Comparison of ENCODE assay signal across 8 cellular contexts in genomic region chr16:85395207-85395912, GRCh38.
DNase-seq lines count a peak whose midpoint lies in the region; ATAC-seq, FAIRE-seq and TF ChIP-seq lines count a peak whose summit lies in the region.

No MANE protein-coding gene starts in this region.

- peak overlapping the region; percentile 43 for H2BK20ac ChIP-seq in H1 (ENCODE audit: low read length)

- peaks cover 2% of the 10 kb centered on the region; the same call in 1 of the 2 replicates for H3K79me1 ChIP-seq in H1 (ENCODE audit: low read depth, low read length)

- H2BK12ac ChIP-seq in H1 (ENCODE audit: low read depth, low read length), result peak overlapping the region; percentile 39; the same call in 1 of the 2 replicates

- peak overlapping the region; percentile 45; the same call in 1 of the 2 replicates for H2AK5ac ChIP-seq in H1 (ENCODE audit: low read depth, low read length)

- H3K4me3 ChIP-seq in BE2C (ENCODE audit: low read depth, low read length) (no peak overlapping the region; the same call in 1 of the 2 replicates), H1 (ENCODE audit: extremely low read depth in 1 of 4, insufficient read depth in 2 of 4, low read depth in 3 of 4, low read length in 4 of 4) (no peak overlapping the region)

- H2AFZ ChIP-seq in H1 (ENCODE audit: low read length), result no peak overlapping the region

- CTCF ChIA-PET in H1 (lab: Charles Lee; ENCODE audit: partially characterized antibody), result interaction anchor here (0.8 to 10.8 kb wide), 16 partner anchors 11 to 174 kb away, joined by 3 to 182 read pairs (median 4); no protein-coding TSS in a partner anchor

- peaks cover 43% of the 10 kb centered on the region for H3K4me1 ChIP-seq in BE2C
- peaks cover 0 to 36% (median 25%) of the 10 kb centered on the region in 4 experiments; a peak in 6 of 7 replicates for H3K4me1 ChIP-seq in H1 (replicated peaks in 1 of 4; ENCODE audit: control insufficient read depth in 3 of 4, insufficient read depth in 4 of 4, low read length in 3 of 4)

- peak overlapping the region; percentile 9 for H4K91ac ChIP-seq in H1 (replicated peaks; ENCODE audit: insufficient read length, low read length)

- H3K9me3 ChIP-seq in BE2C (no peaks in the 10 kb centered on the region; the same call in 1 of the 2 replicates), H1 (ENCODE audit: insufficient read depth in 2 of 2, low read depth in 1 of 2, low read length in 1 of 2) (no peaks in the 10 kb centered on the region)

- WGBS in H1 (ENCODE audit: extremely low coverage in 1 of 2, insufficient coverage in 1 of 2, insufficient read length in 1 of 2, insufficient replicate concordance in 2 of 2, low coverage in 1 of 2, low lambda C conversion rate in 2 of 2, missing lambda C conversion rate in 1 of 2), 2 experiments, result 82% methylated on average over 15 of the region's 25 CpGs; no CpG with 5 or more reads in 1 of the 2 experiments

- H3K27me3 ChIP-seq in BE2C, result no peaks in the 10 kb centered on the region
- no peaks in the 10 kb centered on the region for H3K27me3 ChIP-seq in H1 (replicated peaks in 1 of 4; ENCODE audit: control insufficient read depth in 3 of 4, extremely low read depth in 1 of 4, insufficient read depth in 3 of 4, low read length in 3 of 4)

- no peak for TF ChIP-seq POLR2A in H1 (IDR thresholded peaks at IDR 0.05; ENCODE audit: control extremely low read depth in 1 of 2, low read depth in 2 of 2, low read length in 2 of 2)

- no peak for FAIRE-seq in H1 (lab: Jason Lieb, UNC)

- DNase-seq in BE2C (peak; percentile 97), HCEC 1CT (peak; percentile 97), NCI-H748 (lab: John Stamatoyannopoulos, UW; ENCODE audit: unreplicated experiment) (peak; percentile 61), H1 (ENCODE audit: low read depth in 1 of 2, low spot score in 2 of 2) (peak in 1 of 2 experiments; percentile 49), mucosa of gallbladder (ENCODE audit: low spot score) (peak; percentile 64)
- no peak for DNase-seq in stimulated activated CD4-positive, alpha-beta T cell treated with anti-CD3 and anti-CD28 coated beads, Interleukin-12 subunit alpha, Interleukin-12 subunit beta, amount 100 ng/mL, for 4 hours

- no peak overlapping the region for H3K56ac ChIP-seq in H1 (replicated peaks; ENCODE audit: insufficient read length, low read depth, low read length)

- H3K18ac ChIP-seq in H1 (ENCODE audit: extremely low read depth, low read length), result peak overlapping the region; percentile 19; the same call in 1 of the 2 replicates

- no peaks in the 10 kb centered on the region for H3K36me3 ChIP-seq in BE2C
- no peaks in the 10 kb centered on the region for H3K36me3 ChIP-seq in H1 (ENCODE audit: control insufficient read depth in 2 of 4, insufficient read depth in 4 of 4, low read length in 3 of 4)

- H4K8ac ChIP-seq in H1 (ENCODE audit: extremely low read depth, insufficient read depth, low read length), result no peak overlapping the region

- H2BK15ac ChIP-seq in H1 (ENCODE audit: low read length), result peak overlapping the region; percentile 61; the same call in 1 of the 2 replicates

- TF ChIP-seq CTCF in BE2C (IDR thresholded peaks at IDR 0.05; ENCODE audit: low read depth, low read length) (no peak), H1 (IDR thresholded peaks at IDR 0.05; ENCODE audit: control extremely low read depth in 1 of 3, insufficient read depth in 1 of 3, low read depth in 1 of 3, low read length in 3 of 3) (no peak)

- H3K27ac ChIP-seq in H1 (ENCODE audit: low read depth, low read length), result no peak overlapping the region

- no peaks in the 10 kb centered on the region for H3K79me2 ChIP-seq in H1 (ENCODE audit: control insufficient read depth in 1 of 2, insufficient read depth in 2 of 2, low read length in 2 of 2)

- H3K23ac ChIP-seq in H1 (ENCODE audit: insufficient read length), result no peak overlapping the region

- no peak overlapping the region for H3K9ac ChIP-seq in H1 (replicated peaks in 1 of 4; ENCODE audit: extremely low read depth in 1 of 4, low read depth in 3 of 4, low read length in 3 of 4)

- H4K20me1 ChIP-seq in H1 (replicated peaks in 1 of 2; ENCODE audit: control insufficient read depth in 1 of 2, insufficient read depth in 2 of 2, low read length in 2 of 2), result peaks cover 2 to 12% of the 10 kb centered on the region in 2 experiments

- H3K14ac ChIP-seq in H1 (ENCODE audit: insufficient read length), result no peak overlapping the region

- H3K4ac ChIP-seq in H1 (replicated peaks; ENCODE audit: insufficient read length, low read depth, low read length), result no peak overlapping the region

- ATAC-seq in GM21515 (IDR thresholded peaks at IDR 0.05; ENCODE audit: unreplicated experiment), result no peak
- no peak for ATAC-seq in GM21619 (IDR thresholded peaks at IDR 0.05; ENCODE audit: unreplicated experiment)

- TF ChIP-seq RAD21 in H1 (IDR thresholded peaks at IDR 0.05 in 1 of 2, conservative IDR thresholded peaks at IDR 0.05 in 1 of 2; ENCODE audit: low read depth in 2 of 2, low read length in 2 of 2), result no peak

- H3K4me2 ChIP-seq in H1 (ENCODE audit: insufficient read depth in 1 of 2, low read depth in 2 of 2, low read length in 2 of 2), result no peak overlapping the region

- no peak overlapping the region for H2BK120ac ChIP-seq in H1 (replicated peaks; ENCODE audit: low read depth, low read length)

- H4K5ac ChIP-seq in H1 (ENCODE audit: insufficient read length, low read depth, low read length), result no peak overlapping the region

- H3K23me2 ChIP-seq in H1 (ENCODE audit: low read depth, low read length), result peaks cover 4% of the 10 kb centered on the region; the same call in 1 of the 2 replicates

- TF ChIP-seq EP300 in H1 (IDR thresholded peaks at IDR 0.05; ENCODE audit: borderline replicate concordance in 1 of 2, low read depth in 2 of 2, low read length in 2 of 2), result no peak

- POLR2A ChIA-PET in H1 (lab: Charles Lee; ENCODE audit: partially characterized antibody), result interaction anchor here (1.0 to 1.3 kb wide), 3 partner anchors 8 to 82 kb away, joined by 3 to 4 read pairs (median 4); no protein-coding TSS in a partner anchor

- no peak overlapping the region for H2BK5ac ChIP-seq in H1 (ENCODE audit: low read depth, low read length)

TF ChIP-seq in H1, 55 proteins besides CTCF, POLR2A, EP300 and RAD21:
- no peak for TF ChIP-seq CREB1 (IDR thresholded peaks at IDR 0.05)
- no peak for TF ChIP-seq BRCA1 (IDR thresholded peaks at IDR 0.05; ENCODE audit: low read depth, low read length)
- TF ChIP-seq MAFK (IDR thresholded peaks at IDR 0.05; ENCODE audit: low read depth, low read length), result no peak
- no peak for TF ChIP-seq CHD1 (IDR thresholded peaks at IDR 0.05; ENCODE audit: low read depth, low read length)
- TF ChIP-seq BACH1 (IDR thresholded peaks at IDR 0.05; ENCODE audit: low read length), result no peak
- no peak for TF ChIP-seq SP1 (IDR thresholded peaks at IDR 0.05; ENCODE audit: low read depth, low read length)
- TF ChIP-seq NANOG (IDR thresholded peaks at IDR 0.05; ENCODE audit: insufficient read depth, low read depth, low read length, poor library complexity, severe bottlenecking), result no peak
- no peak for TF ChIP-seq SP4 (IDR thresholded peaks at IDR 0.05; ENCODE audit: low read length)
- TF ChIP-seq SIN3A (conservative IDR thresholded peaks at IDR 0.05 in 1 of 2, IDR thresholded peaks at IDR 0.05 in 1 of 2; ENCODE audit: low read depth in 1 of 2, low read length in 2 of 2), result no peak
- no peak for TF ChIP-seq GTF2F1 (IDR thresholded peaks at IDR 0.05; ENCODE audit: borderline replicate concordance, low read depth, low read length)
- no peak for TF ChIP-seq ATF2 (IDR thresholded peaks at IDR 0.05; ENCODE audit: low read length)
- no peak for TF ChIP-seq RBBP5 (IDR thresholded peaks at IDR 0.05; ENCODE audit: borderline replicate concordance, low read depth, low read length)
- TF ChIP-seq CEBPB (IDR thresholded peaks at IDR 0.05; ENCODE audit: low read depth, low read length), result no peak
- no peak for TF ChIP-seq TCF12 (IDR thresholded peaks at IDR 0.05; ENCODE audit: low read depth, low read length)
- TF ChIP-seq SAP30 (IDR thresholded peaks at IDR 0.05; ENCODE audit: insufficient read depth, insufficient replicate concordance, low read length), result no peak
- TF ChIP-seq USF2 (IDR thresholded peaks at IDR 0.05; ENCODE audit: low read length), result no peak
